ENCODE assay signal across 15 cellular contexts in the genomic region with DNA sequence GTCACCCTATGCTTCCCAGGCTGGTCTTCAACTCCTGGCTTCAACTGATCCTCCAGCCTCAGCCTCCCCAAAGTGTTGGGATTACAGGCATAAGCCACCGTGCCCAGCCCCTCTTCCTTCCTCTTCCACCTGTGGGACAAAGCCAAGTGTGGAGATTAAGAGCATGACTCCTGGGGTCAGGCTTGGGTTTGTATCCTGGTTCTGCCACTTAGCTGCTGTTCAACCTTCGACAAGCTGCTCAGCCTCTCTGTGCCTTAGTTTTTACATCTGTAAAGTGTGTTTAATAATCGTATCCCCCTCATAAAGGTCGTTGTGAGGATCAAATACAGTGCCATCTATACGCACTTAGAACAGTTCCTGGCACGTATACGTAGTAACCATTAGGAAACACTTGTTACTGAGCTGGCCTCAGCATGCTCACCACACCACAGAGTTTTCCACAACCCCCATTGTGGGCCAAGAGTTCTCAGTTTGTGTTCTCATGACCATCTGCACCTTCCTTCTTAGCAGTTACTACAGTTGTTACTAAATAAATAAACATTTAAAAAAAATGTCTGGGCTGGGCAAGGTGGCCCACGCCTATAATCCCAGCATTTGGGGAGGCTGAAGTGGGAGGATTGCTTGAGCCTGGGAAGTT.
A peak's percentile ranks its signal among the peaks of the same experiment; 100 is the strongest.
DNase-seq lines count a peak whose midpoint lies in the region; ATAC-seq and TF ChIP-seq lines count a peak whose summit lies in the region.
"Had no signal": no experiment of that assay in that cellular context is flagged by ENCODE, and none has a peak within 500 bp of the region (broad histone marks: within the 10 kb centered on the region; RNA-seq: fewer than 3 reads in every experiment).

No MANE protein-coding gene starts in this region.

- WGBS in gastroesophageal sphincter (ENCODE audit: low coverage in 1 of 2), 2 donors, result 81 to 84% methylated on average over 4 to 8 of the region's 8 CpGs

- peaks cover 0 to 27% of the 10 kb centered on the region in 2 donors for H3K36me3 ChIP-seq in gastroesophageal sphincter
- peaks cover 8 to 11% of the 10 kb centered on the region in 2 donors for H3K36me3 ChIP-seq in stomach smooth muscle (ENCODE audit: control insufficient read depth in 2 of 2, insufficient read depth in 2 of 2, low read length in 2 of 2)
- peaks cover 0 to 15% of the 10 kb centered on the region in 2 donors for H3K36me3 ChIP-seq in ascending aorta

- H3K4me1 ChIP-seq in gastroesophageal sphincter (peaks cover 3 to 94% (median 27%) of the 10 kb centered on the region in 3 donors), stomach smooth muscle (ENCODE audit: control insufficient read depth, insufficient read depth, low read length) (peaks cover 66% of the 10 kb centered on the region), ascending aorta (peaks cover 0 to 34% of the 10 kb centered on the region in 2 donors)

- TF ChIP-seq EP300 in gastroesophageal sphincter (IDR thresholded peaks at IDR 0.05), result no peak

- H3K4me3 ChIP-seq in gastroesophageal sphincter (no peak overlapping the region), stomach smooth muscle (ENCODE audit: low read length in 2 of 2) (no peak overlapping the region), ascending aorta (no peak overlapping the region)
- H3K4me3 ChIP-seq: Peyer's patch had no signal

- no peak for TF ChIP-seq POLR2A in gastroesophageal sphincter (IDR thresholded peaks at IDR 0.05)

- DNase-seq in NCI-H2171 treated with DMSO at 0.1 percent for 48 hours (lab: John Stamatoyannopoulos, UW), result peak; percentile 59
- no peak for DNase-seq in NCI-H2171 (lab: John Stamatoyannopoulos, UW)
- DNase-seq in H4 (ENCODE audit: low spot score), result peak; percentile 21
- no peak for DNase-seq in SKM-1 (lab: John Stamatoyannopoulos, UW; ENCODE audit: unreplicated experiment)
- DNase-seq in OCI-M2 (lab: John Stamatoyannopoulos, UW; ENCODE audit: unreplicated experiment), result no peak
- no peak for DNase-seq in ascending aorta (ENCODE audit: low spot score in 2 of 2)
- DNase-seq: Caco-2, NCI-H1105, NCI-H1694 treated with DMSO at 0.1 percent for 48 hours, NCI-H774, Peyer's patch, SHP77 treated with DMSO at 0.1 percent for 48 hours had no signal

- TF ChIP-seq CTCF in gastroesophageal sphincter (IDR thresholded peaks at IDR 0.05) (no peak), ascending aorta (IDR thresholded peaks at IDR 0.05) (no peak)

- H3K9me3 ChIP-seq in gastroesophageal sphincter (no peaks in the 10 kb centered on the region), stomach smooth muscle (ENCODE audit: control insufficient read depth in 2 of 2, low read length in 2 of 2) (peaks cover 0 to 2% of the 10 kb centered on the region in 2 donors), ascending aorta (no peaks in the 10 kb centered on the region)
- H3K9me3 ChIP-seq: Caco-2, Peyer's patch had no signal

- H3K27ac ChIP-seq in gastroesophageal sphincter (peak overlapping the region in 3 of 4 donors; percentile 85 to 94 (median 89)), stomach smooth muscle (ENCODE audit: low read length) (peak overlapping the region; percentile 58), ascending aorta (no peak overlapping the region)
- H3K27ac ChIP-seq: Peyer's patch had no signal

- no peak for ATAC-seq in gastroesophageal sphincter
- ATAC-seq: HCT116 had no signal

- peak overlapping the region in 1 of 2 donors; percentile 19 for H3K9ac ChIP-seq in stomach smooth muscle (ENCODE audit: low read length in 2 of 2)

- H3K27me3 ChIP-seq in gastroesophageal sphincter (no peaks in the 10 kb centered on the region), stomach smooth muscle (ENCODE audit: control insufficient read depth in 1 of 2, insufficient read depth in 2 of 2, low read length in 2 of 2) (no peaks in the 10 kb centered on the region), ascending aorta (no peaks in the 10 kb centered on the region)
- H3K27me3 ChIP-seq: Peyer's patch had no signal

- intact Hi-C loops in ascending aorta (cut with DNase I), result loop anchor here (1.0 kb wide), 1 partner anchor 36 kb away; no protein-coding TSS in a partner anchor

Comparison
In these comparisons a context has a peak if more than half of its experiments do, and no peak if none do; other contexts are left out.
1. DNase-seq: peak in NCI-H2171 treated with DMSO at 0.1 percent for 48 hours (single experiment) and H4 (single experiment); none in NCI-H2171 (single experiment), SKM-1 (single experiment), OCI-M2 (single experiment) and ascending aorta (0 of 2).
2. H3K27ac ChIP-seq: peak in gastroesophageal sphincter (3 of 4) and stomach smooth muscle (single experiment); none in ascending aorta (0 of 2).